In genomic region chr1:205575294-205575885, GRCh38 we compare ENCODE assay signal across 13 cellular contexts.
"Had no signal": no experiment of that assay in that cellular context is flagged by ENCODE, and none has a peak within 500 bp of the region (broad histone marks: within the 10 kb centered on the region; RNA-seq: fewer than 3 reads in every experiment).

No MANE protein-coding gene starts in this region.

- H3K4me3 Mint-ChIP-seq: activated B cell treated with CpG ODN at 0.5 μM for 24 hours; activated CD4-positive, alpha-beta T cell treated with anti-CD3 and anti-CD28 coated beads, Interleukin-2, amount 10 ng/mL, durations not matched to agents 24 days and 14 days; endodermal cell; stimulated activated naive B cell treated with anti-CD40 and anti-IgM and Interleukin-4, amounts not matched to agents 10 μg/mL and 1 μg/mL and 100 μg/mL, for 72 hours had no signal

- H3K36me3 Mint-ChIP-seq: activated naive CD4-positive, alpha-beta T cell treated with anti-CD3 and anti-CD28 coated beads, Interleukin-2, amount 50 U/mL, for 72 hours; stimulated activated naive B cell treated with anti-CD40 and anti-IgM and Interleukin-4, amounts not matched to agents 10 μg/mL and 1 μg/mL and 100 μg/mL, for 72 hours had no signal

- H3K9me3 Mint-ChIP-seq: activated B cell treated with CpG ODN at 0.5 μM for 24 hours; activated CD4-positive, alpha-beta T cell treated with anti-CD3 and anti-CD28 coated beads, Interleukin-2, amount 10 ng/mL, durations not matched to agents 24 days and 14 days; activated naive CD4-positive, alpha-beta T cell treated with anti-CD3 and anti-CD28 coated beads, Interleukin-2, amount 50 U/mL, for 72 hours; endodermal cell; stimulated activated naive B cell treated with anti-CD40 and anti-IgM and Interleukin-4, amounts not matched to agents 10 μg/mL and 1 μg/mL and 100 μg/mL, for 72 hours had no signal

- ATAC-seq: activated naive CD4-positive, alpha-beta T cell treated with anti-CD3 and anti-CD28 coated beads, Interleukin-2, amount 50 U/mL, for 72 hours; stimulated activated naive B cell treated with anti-CD40 and anti-IgM and Interleukin-4, amounts not matched to agents 10 μg/mL and 1 μg/mL and 100 μg/mL, for 72 hours had no signal

- H3K27me3 ChIP-seq: ovary, right atrium auricular region had no signal

- H3K4me1 ChIP-seq: right atrium auricular region had no signal

- H3K36me3 ChIP-seq: ovary, right atrium auricular region had no signal

- H3K27ac ChIP-seq: hepatocyte, ovary, right atrium auricular region had no signal

- H3K9me3 ChIP-seq: ovary, right atrium auricular region, SK-N-SH had no signal

- H3K4me1 Mint-ChIP-seq: activated B cell treated with CpG ODN at 0.5 μM for 24 hours; activated CD4-positive, alpha-beta T cell treated with anti-CD3 and anti-CD28 coated beads, Interleukin-2, amount 10 ng/mL, durations not matched to agents 24 days and 14 days; stimulated activated naive B cell treated with anti-CD40 and anti-IgM and Interleukin-4, amounts not matched to agents 10 μg/mL and 1 μg/mL and 100 μg/mL, for 72 hours had no signal

- H3K4me3 ChIP-seq: hepatocyte, ovary, right atrium auricular region had no signal

- H3K27ac Mint-ChIP-seq: activated B cell treated with CpG ODN at 0.5 μM for 24 hours; activated CD4-positive, alpha-beta T cell treated with anti-CD3 and anti-CD28 coated beads, Interleukin-2, amount 10 ng/mL, durations not matched to agents 24 days and 14 days; activated naive CD4-positive, alpha-beta T cell treated with anti-CD3 and anti-CD28 coated beads, Interleukin-2, amount 50 U/mL, for 72 hours; endodermal cell; stimulated activated naive B cell treated with anti-CD40 and anti-IgM and Interleukin-4, amounts not matched to agents 10 μg/mL and 1 μg/mL and 100 μg/mL, for 72 hours had no signal

- DNase-seq: activated B cell treated with CpG ODN at 0.5 μM for 24 hours; activated CD4-positive, alpha-beta T cell treated with anti-CD3 and anti-CD28 coated beads, Interleukin-2, amount 10 ng/mL, durations not matched to agents 24 days and 14 days; activated T-cell treated with anti-CD3 and anti-CD28 coated beads, Interleukin-2, amount 50 U/mL, for 1 hour; amniotic stem cell; cerebellar nuclear complex; endodermal cell; erythroblast; ovary; SK-N-SH; stimulated activated naive B cell treated with anti-CD40 and anti-IgM and Interleukin-4, amounts not matched to agents 10 μg/mL and 1 μg/mL and 100 μg/mL, for 72 hours had no signal
